Comparison of ENCODE assay signal across 1 cellular context in genomic region chr1:1012736-1013104, GRCh38.
TF ChIP-seq lines count a peak whose summit lies in the region.

No MANE protein-coding gene starts in this region.

TF ChIP-seq in GM12878, 131 proteins besides CTCF, POLR2A, EP300 and RAD21:
- TF ChIP-seq MLLT1 (IDR thresholded peaks at IDR 0.05): peak; percentile 85
